Comparison of ENCODE assay signal across 12 cellular contexts in genomic region chr22:46114518-46115387, GRCh38. TPM values are rescaled to one million over a fixed set of nuclear protein-coding genes. Genes with fewer than 3 reads are reported as not detected.
DNase-seq lines count a peak whose midpoint lies in the region; ATAC-seq and TF ChIP-seq lines count a peak whose summit lies in the region.
"Had no signal": no experiment of that assay in that cellular context is flagged by ENCODE, and none has a peak within 500 bp of the region (broad histone marks: within the 10 kb centered on the region; RNA-seq: fewer than 3 reads in every experiment).

No MANE protein-coding gene starts in this region.

- peaks cover 66% of the 10 kb centered on the region for H3K36me3 ChIP-seq in osteoblast (ENCODE audit: insufficient read depth, low read length)
- H3K36me3 ChIP-seq: neural progenitor cell had no signal

- H3K4me3 ChIP-seq in osteoblast (ENCODE audit: insufficient read depth, low read length) = no peak overlapping the region
- H3K4me3 ChIP-seq: neural progenitor cell had no signal

- peak overlapping the region; percentile 79 for H3K27ac ChIP-seq in 22Rv1
- peak overlapping the region; percentile 54 for H3K27ac ChIP-seq in cingulate gyrus (ENCODE audit: low read depth, low read length)
- peak overlapping the region; percentile 66 for H3K27ac ChIP-seq in osteoblast (ENCODE audit: low read depth, low read length)
- H3K27ac ChIP-seq: neural progenitor cell had no signal

- ATAC-seq in stimulated activated naive CD8-positive, alpha-beta T cell treated with anti-CD3 and anti-CD28 coated beads, Interleukin-15, Interleukin-2, amounts not matched to agents 100 U/mL and 50 U/mL, for 24 hours = no peak

- DNase-seq in M059J (ENCODE audit: low read depth) (peak; percentile 55), osteoblast (ENCODE audit: insufficient read length, low spot score, missing footprints) (no peak), SIG-M5 treated with dmso at 0.1 percent for 504 hours (lab: John Stamatoyannopoulos, UW; ENCODE audit: unreplicated experiment) (no peak), SIG-M5 (lab: John Stamatoyannopoulos, UW) (no peak), AG08395 (ENCODE audit: low spot score) (no peak)
- no peak for DNase-seq in stimulated activated naive CD8-positive, alpha-beta T cell treated with anti-CD3 and anti-CD28 coated beads, Interleukin-15, Interleukin-2, amounts not matched to agents 100 U/mL and 50 U/mL, for 24 hours
- DNase-seq: anterior cingulate cortex; CD4-positive, CD25-positive, alpha-beta regulatory T cell; NCI-H69 had no signal

- no peak overlapping the region for H3K4me2 ChIP-seq in osteoblast (ENCODE audit: insufficient read depth, low read length)
- H3K4me2 ChIP-seq: neural progenitor cell had no signal

- TF ChIP-seq CTCF in 22Rv1 (IDR thresholded peaks at IDR 0.05) = peak; percentile 18
- no peak for TF ChIP-seq CTCF in osteoblast (IDR thresholded peaks at IDR 0.05; ENCODE audit: extremely low read depth, low read depth, low read length)

- H2AFZ ChIP-seq in osteoblast (ENCODE audit: low read length) = no peak overlapping the region
- H2AFZ ChIP-seq: neural progenitor cell had no signal

- H3K27me3 ChIP-seq in osteoblast (ENCODE audit: insufficient read depth, low read length) = no peaks in the 10 kb centered on the region
- H3K27me3 ChIP-seq: neural progenitor cell had no signal

- no peaks in the 10 kb centered on the region for H3K9me3 ChIP-seq in osteoblast (ENCODE audit: low read depth, low read length)

- H4K20me1 ChIP-seq in osteoblast (ENCODE audit: insufficient read depth, low read length) = peaks cover 79% of the 10 kb centered on the region

- H3K79me2 ChIP-seq in osteoblast (ENCODE audit: insufficient read depth, low read length) = peaks cover 28% of the 10 kb centered on the region

- H3K4me1 ChIP-seq in osteoblast (ENCODE audit: insufficient read depth, low read length) = peaks cover 47% of the 10 kb centered on the region

RNA-seq across cellular contexts. Expression of gene PPARA, which starts 35.6 kb away (rescaled TPM):
- total RNA-seq in M059J (2014; rRNA removed; shearing (Covaris generic)) = 10.0 and 18.1 TPM in 2 replicates
- 21.8 and 22.1 TPM in 2 replicates for total RNA-seq in osteoblast
